1 cellular context compared by ENCODE assay signal in the genomic region with DNA sequence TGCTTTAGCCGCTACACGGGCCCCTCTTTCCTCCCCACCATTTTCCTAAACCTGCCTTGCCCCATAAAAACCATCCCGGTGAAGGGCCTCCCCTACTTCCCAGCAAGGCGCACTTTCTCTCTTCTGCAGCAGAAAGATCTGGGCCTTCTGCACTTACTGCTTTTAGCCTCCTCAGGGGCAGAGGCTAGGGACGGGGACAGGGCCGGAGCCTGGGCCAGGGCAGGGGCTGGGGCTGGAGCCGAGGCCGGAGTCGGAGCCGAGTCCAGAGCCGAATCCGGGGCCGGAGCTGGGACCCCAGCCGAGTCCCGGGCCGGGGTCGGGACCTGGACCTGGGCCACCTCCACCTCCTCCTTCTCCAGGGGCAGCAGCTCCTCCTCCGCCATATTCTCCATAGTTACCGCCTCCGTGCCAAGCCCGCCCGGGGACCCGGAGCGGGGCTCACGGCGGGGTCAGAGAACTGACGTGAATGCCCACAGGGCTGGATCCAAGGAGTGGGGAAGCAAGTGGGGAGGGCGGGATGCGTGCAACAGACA.
TF ChIP-seq lines count a peak whose summit lies in the region.

No MANE protein-coding gene starts in this region.

TF ChIP-seq in IMR-90, 13 proteins besides CTCF, POLR2A, EP300 and RAD21 (continued from another document):
- TF ChIP-seq NFE2L2 (IDR thresholded peaks at IDR 0.05; ENCODE audit: low read depth, low read length), result no peak
- no peak for TF ChIP-seq FOS (IDR thresholded peaks at IDR 0.05; ENCODE audit: low read depth, low read length)
- no peak for TF ChIP-seq CHD1 (IDR thresholded peaks at IDR 0.05; ENCODE audit: low read depth, low read length)
- TF ChIP-seq RFX5 (IDR thresholded peaks at IDR 0.05; ENCODE audit: low read depth, low read length), result no peak
- no peak for TF ChIP-seq SMC3 (IDR thresholded peaks at IDR 0.05; ENCODE audit: low read depth, low read length)
- TF ChIP-seq, protein P1, sequence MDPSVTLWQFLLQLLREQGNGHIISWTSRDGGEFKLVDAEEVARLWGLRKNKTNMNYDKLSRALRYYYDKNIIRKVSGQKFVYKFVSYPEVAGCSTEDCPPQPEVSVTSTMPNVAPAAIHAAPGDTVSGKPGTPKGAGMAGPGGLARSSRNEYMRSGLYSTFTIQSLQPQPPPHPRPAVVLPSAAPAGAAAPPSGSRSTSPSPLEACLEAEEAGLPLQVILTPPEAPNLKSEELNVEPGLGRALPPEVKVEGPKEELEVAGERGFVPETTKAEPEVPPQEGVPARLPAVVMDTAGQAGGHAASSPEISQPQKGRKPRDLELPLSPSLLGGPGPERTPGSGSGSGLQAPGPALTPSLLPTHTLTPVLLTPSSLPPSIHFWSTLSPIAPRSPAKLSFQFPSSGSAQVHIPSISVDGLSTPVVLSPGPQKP (IDR thresholded peaks at IDR 0.05; ENCODE audit: borderline replicate concordance, low read depth, low read length), result no peak
- no peak for TF ChIP-seq BHLHE40 (IDR thresholded peaks at IDR 0.05; ENCODE audit: low read depth, low read length)
- no peak for TF ChIP-seq USF2 (IDR thresholded peaks at IDR 0.05; ENCODE audit: low read depth, low read length)
- TF ChIP-seq CEBPB (IDR thresholded peaks at IDR 0.05; ENCODE audit: low read depth, low read length), result no peak
- no peak for TF ChIP-seq MAZ (IDR thresholded peaks at IDR 0.05; ENCODE audit: borderline replicate concordance, low read depth, low read length)
- no peak for TF ChIP-seq MXI1 (IDR thresholded peaks at IDR 0.05; ENCODE audit: borderline replicate concordance, low read depth, low read length)
- no peak for TF ChIP-seq MAFK (IDR thresholded peaks at IDR 0.05; ENCODE audit: low read depth, low read length)
